15 cellular contexts compared by ENCODE assay signal in the genomic region with DNA sequence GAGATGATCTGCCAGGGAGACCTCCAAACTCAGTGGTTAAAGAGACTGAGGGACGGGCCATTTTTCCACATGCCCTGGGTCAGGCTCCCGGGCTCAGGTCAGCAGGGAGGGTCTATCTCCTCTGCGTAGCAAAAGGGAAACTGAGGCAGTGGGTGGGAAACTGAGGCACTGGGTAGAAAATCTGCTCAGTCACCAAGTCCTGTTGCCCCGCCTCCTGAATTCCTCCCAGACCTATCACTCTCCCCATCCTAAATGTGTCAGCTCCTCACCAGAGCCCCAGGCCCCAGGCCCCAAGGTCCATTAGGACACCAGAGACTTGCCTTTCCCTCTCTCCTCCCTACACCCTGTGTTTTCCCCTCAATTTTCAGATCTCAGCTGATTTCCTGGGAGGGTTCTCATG. TPM values are rescaled to one million over a fixed set of nuclear protein-coding genes. Genes with fewer than 3 reads are reported as not detected.
DNase-seq lines count a peak whose midpoint lies in the region; ATAC-seq and TF ChIP-seq lines count a peak whose summit lies in the region.
"Had no signal": no experiment of that assay in that cellular context is flagged by ENCODE, and none has a peak within 500 bp of the region (broad histone marks: within the 10 kb centered on the region; RNA-seq: fewer than 3 reads in every experiment).

No MANE protein-coding gene starts in this region.

- no peaks in the 10 kb centered on the region for H3K9me2 ChIP-seq in Loucy (replicated peaks; ENCODE audit: low read depth, low read length)

- H2AFZ ChIP-seq in Loucy (ENCODE audit: low read length), result no peak overlapping the region

- 80 to 81% methylated on average over 2 to 4 of the region's 4 CpGs for WGBS in esophagus squamous epithelium, 2 donors

- H3K9me3 Mint-ChIP-seq in CD14-positive monocyte, result peaks cover 0 to 3% (median 0%) of the 10 kb centered on the region in 7 donors
- no peaks in the 10 kb centered on the region for H3K9me3 Mint-ChIP-seq in activated naive CD8-positive, alpha-beta T cell (ENCODE audit: low read depth)
- H3K9me3 Mint-ChIP-seq in neural crest cell, result no peaks in the 10 kb centered on the region

- DNase-seq in CD14-positive monocyte (ENCODE audit: low spot score) (peak; percentile 21), neural crest cell (ENCODE audit: low read depth, low spot score) (no peak), G401 (ENCODE audit: low spot score) (no peak), NCI-H510A (lab: John Stamatoyannopoulos, UW) (no peak), esophagus squamous epithelium (lab: John Stamatoyannopoulos, UW) (no peak)
- DNase-seq: cortex of kidney, foreskin fibroblast, kidney glomerular epithelial cell, NCI-H1048, NCI-H69 had no signal

- peaks cover 23% of the 10 kb centered on the region for H3K4me1 Mint-ChIP-seq in CD14-positive monocyte
- H3K4me1 Mint-ChIP-seq in activated naive CD8-positive, alpha-beta T cell (ENCODE audit: low read depth), result peaks cover 30% of the 10 kb centered on the region
- H3K4me1 Mint-ChIP-seq in neural crest cell, result peaks cover 28% of the 10 kb centered on the region

- no peaks in the 10 kb centered on the region for H3K9me3 ChIP-seq in Loucy (ENCODE audit: insufficient read depth, low read depth, low read length)
- H3K9me3 ChIP-seq in esophagus squamous epithelium, result no peaks in the 10 kb centered on the region
- H3K9me3 ChIP-seq: Caco-2, tibial artery had no signal

- TF ChIP-seq CTCF in CD14-positive monocyte (IDR thresholded peaks at IDR 0.05) (no peak), Loucy (conservative IDR thresholded peaks at IDR 0.05; ENCODE audit: low read length) (no peak), neural crest cell (conservative IDR thresholded peaks at IDR 0.05) (no peak), esophagus squamous epithelium (IDR thresholded peaks at IDR 0.05) (no peak)

- H4K20me1 ChIP-seq in Loucy (ENCODE audit: insufficient read depth, low read length, poor library complexity, severe bottlenecking), result peaks cover 8% of the 10 kb centered on the region

- ATAC-seq in GM19455 (IDR thresholded peaks at IDR 0.05; ENCODE audit: unreplicated experiment), result no peak

- H3K27me3 Mint-ChIP-seq in CD14-positive monocyte (ENCODE audit: low read depth in 3 of 3), result peaks cover 26 to 63% (median 36%) of the 10 kb centered on the region in 3 donors
- no peaks in the 10 kb centered on the region for H3K27me3 Mint-ChIP-seq in activated naive CD8-positive, alpha-beta T cell
- H3K27me3 Mint-ChIP-seq in neural crest cell (ENCODE audit: low read depth), result no peaks in the 10 kb centered on the region

- H3K4me3 ChIP-seq in Loucy (ENCODE audit: low read length, poor library complexity, severe bottlenecking) (peak overlapping the region; percentile 92), esophagus squamous epithelium (no peak overlapping the region)
- H3K4me3 ChIP-seq: tibial artery had no signal

- H3K36me3 Mint-ChIP-seq in CD14-positive monocyte, result peaks cover 14 to 29% of the 10 kb centered on the region in 2 donors
- H3K36me3 Mint-ChIP-seq in activated naive CD8-positive, alpha-beta T cell, result peaks cover 3% of the 10 kb centered on the region
- H3K36me3 Mint-ChIP-seq in neural crest cell (ENCODE audit: low read depth), result no peaks in the 10 kb centered on the region

- H3K36me3 ChIP-seq in Loucy (ENCODE audit: insufficient read depth, low read length) (peaks cover 11% of the 10 kb centered on the region; the same call in 1 of the 2 replicates), esophagus squamous epithelium (peaks cover 0 to 34% (median 5%) of the 10 kb centered on the region in 3 donors)

- H3K4me3 Mint-ChIP-seq in CD14-positive monocyte (peak overlapping the region in 1 of 2 donors; percentile 59), neural crest cell (peak overlapping the region; percentile 91)
- no peak overlapping the region for H3K4me3 Mint-ChIP-seq in activated naive CD8-positive, alpha-beta T cell

- in situ Hi-C loops in G401 (cut with HindIII; ENCODE audit: low sequenced_read_pairs), result no loop called here

- no peaks in the 10 kb centered on the region for H3F3A ChIP-seq in Loucy (ENCODE audit: low read depth)

- intact Hi-C loops in CD14-positive monocyte (cut with micrococcal nuclease), result no loop called here
- intact Hi-C loops in esophagus squamous epithelium (cut with DNase I), result no loop called here

- no peak for TF ChIP-seq POLR2A in esophagus squamous epithelium (IDR thresholded peaks at IDR 0.05)

- H3K4me2 ChIP-seq in Loucy (ENCODE audit: low read depth, low read length, poor library complexity, severe bottlenecking), result peak overlapping the region; percentile 87

- peak overlapping the region in 2 of 4 donors; percentile 16 to 17 for H3K27ac ChIP-seq in esophagus squamous epithelium
- H3K27ac ChIP-seq: tibial artery had no signal

- peak overlapping the region; percentile 83 for H3K9ac ChIP-seq in Loucy (ENCODE audit: low read depth, low read length, poor library complexity, severe bottlenecking)

- H3K27me3 ChIP-seq in Loucy (ENCODE audit: insufficient read depth, low read length, poor library complexity, severe bottlenecking) (no peaks in the 10 kb centered on the region), esophagus squamous epithelium (no peaks in the 10 kb centered on the region)
- H3K27me3 ChIP-seq: tibial artery had no signal

- H3K27ac Mint-ChIP-seq in CD14-positive monocyte, result no peak overlapping the region
- peak overlapping the region; percentile 80 for H3K27ac Mint-ChIP-seq in activated naive CD8-positive, alpha-beta T cell
- no peak overlapping the region for H3K27ac Mint-ChIP-seq in neural crest cell (ENCODE audit: unreplicated experiment)

- H3K4me1 ChIP-seq in Loucy (ENCODE audit: insufficient read depth, low read length, poor library complexity, severe bottlenecking), result peaks cover 20% of the 10 kb centered on the region
- peaks cover 16 to 41% (median 19%) of the 10 kb centered on the region in 3 donors for H3K4me1 ChIP-seq in esophagus squamous epithelium
- H3K4me1 ChIP-seq: Caco-2 had no signal

- H3K79me2 ChIP-seq in Loucy (ENCODE audit: insufficient read depth, low read length), result peaks cover 51% of the 10 kb centered on the region

RNA-seq across cellular contexts. Expression of gene CD320, which starts 2.4 kb away (rescaled TPM):
- 1 to 10 TPM in 1 of 2 donors, under 1 TPM in 1; 0.72 to 1.0 TPM for polyA plus RNA-seq in CD14-positive monocyte
- total RNA-seq in neural crest cell (64.5 and 68.5 TPM in 2 replicates), esophagus squamous epithelium (10 to 100 TPM in 3 of 4 donors, 1 to 10 TPM in 1; 8.7 to 27.0 (median 22.3) TPM)
- total RNA-seq in G401 (2014; rRNA removed; shearing (Covaris generic)), result 141 and 173 TPM in 2 replicates

RNA-seq across cellular contexts. Expression of gene NDUFA7, which starts 15.4 kb away (rescaled TPM):
- 100 to 1,000 TPM; 133 to 153 TPM for polyA plus RNA-seq in CD14-positive monocyte
- total RNA-seq in neural crest cell (50.9 and 51.8 TPM in 2 replicates), esophagus squamous epithelium (10 to 100 TPM; 23.8 to 40.6 (median 32.8) TPM)
- 39.8 and 59.0 TPM in 2 replicates for total RNA-seq in G401 (2014; rRNA removed; shearing (Covaris generic))

RNA-seq across cellular contexts. Expression of gene RPS28, which starts 15.5 kb away (rescaled TPM):
- 1,000 to 10,000 TPM in 1 of 2 donors, 100 to 1,000 TPM in 1; 984 to 1,104 TPM for polyA plus RNA-seq in CD14-positive monocyte
- total RNA-seq in neural crest cell (1,577 and 1,634 TPM in 2 replicates), esophagus squamous epithelium (100 to 1,000 TPM; 267 to 710 (median 400) TPM)
- total RNA-seq in G401 (2014; rRNA removed; shearing (Covaris generic)), result 791 and 831 TPM in 2 replicates

RNA-seq across cellular contexts. Expression of gene KANK3, which starts 37.3 kb away (rescaled TPM):
- polyA plus RNA-seq in CD14-positive monocyte, result not detected
- total RNA-seq in neural crest cell (0.66 and 0.77 TPM in 2 replicates), esophagus squamous epithelium (1 to 10 TPM; 2.9 to 8.8 (median 4.4) TPM)
- total RNA-seq in G401 (2014; rRNA removed; shearing (Covaris generic)), result 0.81 and 1.2 TPM in 2 replicates

RNA-seq across cellular contexts. Expression of gene ANGPTL4, which starts 58.2 kb away (rescaled TPM):
- polyA plus RNA-seq in CD14-positive monocyte, result not detected
- total RNA-seq in neural crest cell (not detected in 2 replicates), esophagus squamous epithelium (10 to 100 TPM; 17.0 to 37.1 (median 19.2) TPM)
- total RNA-seq in G401 (2014; rRNA removed; shearing (Covaris generic)), result 2.2 and 8.4 TPM in 2 replicates
